Comparison of ENCODE assay signal across 8 cellular contexts in genomic region chr4:70901607-70901983, GRCh38. TPM values are rescaled to one million over a fixed set of nuclear protein-coding genes. Genes with fewer than 3 reads are reported as not detected.
A peak's percentile ranks its signal among the peaks of the same experiment; 100 is the strongest.
DNase-seq lines count a peak whose midpoint lies in the region; ATAC-seq, FAIRE-seq and TF ChIP-seq lines count a peak whose summit lies in the region.

No MANE protein-coding gene starts in this region.

- 0 out of 2 replicates have a peak, but pooled peaks cover 4% of the 10 kb centered on the region for H3K9me1 ChIP-seq in IMR-90 (ENCODE audit: insufficient read depth, low read length)

- H3K23ac ChIP-seq in IMR-90 (ENCODE audit: low read depth, low read length) = peak overlapping the region; percentile 92

- peaks cover 0 to 2% (median 0%) of the 10 kb centered on the region in 7 donors for H3K9me3 Mint-ChIP-seq in CD4-positive, CD25-positive, alpha-beta regulatory T cell
- no peaks in the 10 kb centered on the region for H3K9me3 Mint-ChIP-seq in naive B cell

- H3K4me1 Mint-ChIP-seq in CD4-positive, CD25-positive, alpha-beta regulatory T cell = peaks cover 27 to 37% (median 33%) of the 10 kb centered on the region in 4 donors
- peaks cover 20 to 44% (median 28%) of the 10 kb centered on the region in 3 donors for H3K4me1 Mint-ChIP-seq in naive B cell

- peak in 1 of 3 donors; percentile 4 for DNase-seq in CD4-positive, CD25-positive, alpha-beta regulatory T cell
- DNase-seq in IMR-90 (no peak), cerebellar cortex (ENCODE audit: low spot score) (peak; percentile 52), naive B cell (no peak), nucleus accumbens (lab: John Stamatoyannopoulos, UW) (no peak), GM19239 (ENCODE audit: insufficient read length, low spot score) (no peak)
- no peak for DNase-seq in stimulated activated CD4-positive, alpha-beta T cell treated with anti-CD3 and anti-CD28 coated beads, Interleukin-15, amount 100 ng/mL, for 24 hours

- H3K27me3 ChIP-seq in CD4-positive, CD25-positive, alpha-beta regulatory T cell (ENCODE audit: control insufficient read depth, insufficient read depth, low read length) = no peaks in the 10 kb centered on the region
- H3K27me3 ChIP-seq in IMR-90 (ENCODE audit: control insufficient read depth, insufficient read depth, low read length) = no peaks in the 10 kb centered on the region

- H3K4ac ChIP-seq in IMR-90 (ENCODE audit: low read depth, low read length) = peak overlapping the region; percentile 94

- no peak for TF ChIP-seq CTCF in IMR-90 (conservative IDR thresholded peaks at IDR 0.05; ENCODE audit: low read depth, low read length)

- peak overlapping the region; percentile 81 for H4K91ac ChIP-seq in IMR-90 (ENCODE audit: insufficient read depth, low read depth, low read length)

- peak overlapping the region; percentile 95 to 97 for H4K8ac ChIP-seq in IMR-90 (ENCODE audit: low read depth in 2 of 2, low read length in 2 of 2)

- peak overlapping the region; percentile 90 for H2BK5ac ChIP-seq in IMR-90 (ENCODE audit: low read depth, low read length, poor library complexity, severe bottlenecking)

- CTCF ChIA-PET in IMR-90 (lab: Yijun Ruan, JAX) = interaction anchor here (0.5 to 1.0 kb wide), 2 partner anchors 106 to 1493 kb away, joined by 3 to 4 read pairs; no protein-coding TSS in a partner anchor

- H3K4me3 Mint-ChIP-seq in CD4-positive, CD25-positive, alpha-beta regulatory T cell = peak overlapping the region; percentile 89 to 99 (median 98)
- peak overlapping the region; percentile 96 to 99 (median 98) for H3K4me3 Mint-ChIP-seq in naive B cell

- H2BK20ac ChIP-seq in IMR-90 (ENCODE audit: low read depth, low read length) = peak overlapping the region; percentile 65; the same call in 1 of the 2 replicates

- H3K4me1 ChIP-seq in CD4-positive, CD25-positive, alpha-beta regulatory T cell (ENCODE audit: control insufficient read depth, insufficient read depth, low read length, poor library complexity, severe bottlenecking) = peaks cover 19% of the 10 kb centered on the region
- H3K4me1 ChIP-seq in IMR-90 (ENCODE audit: control insufficient read depth, insufficient read depth, low read length) = 0 out of 2 replicates have a peak, but pooled peaks cover 1% of the 10 kb centered on the region

- no peak for TF ChIP-seq POLR2A in IMR-90 (IDR thresholded peaks at IDR 0.05; ENCODE audit: low read depth, low read length)

- TF ChIP-seq RAD21 in IMR-90 (IDR thresholded peaks at IDR 0.05; ENCODE audit: low read length) = no peak

- peak overlapping the region; percentile 94; the same call in 2 of the 3 replicates for H2BK15ac ChIP-seq in IMR-90 (ENCODE audit: low read depth, low read length)

- peak overlapping the region; percentile 86 for H3K4me3 ChIP-seq in CD4-positive, CD25-positive, alpha-beta regulatory T cell (ENCODE audit: low read depth, low read length)
- peak overlapping the region; percentile 83 for H3K4me3 ChIP-seq in IMR-90 (ENCODE audit: insufficient read depth, low read depth, low read length)

- no TSS peak for BruUV-seq in IMR-90 (replicated peaks; lab: Mats Ljungman, UMichigan)

- 27% methylated on average over 3 of the region's 8 CpGs; no CpG with 5 or more reads in 1 of the 2 experiments for WGBS in IMR-90 (ENCODE audit: extremely low coverage in 2 of 2, insufficient read length in 1 of 2), 2 experiments

- H3K9ac ChIP-seq in IMR-90 (ENCODE audit: low read depth, low read length) = peak overlapping the region; percentile 93

- peak overlapping the region; percentile 97 for H3K14ac ChIP-seq in IMR-90 (replicated peaks; ENCODE audit: low read depth, low read length)

- FAIRE-seq in GM19239 (lab: Jason Lieb, UNC) = no peak

- peak overlapping the region; percentile 86 for H3K4me2 ChIP-seq in IMR-90 (ENCODE audit: low read depth, low read length)

- peak overlapping the region; percentile 69 for H2BK120ac ChIP-seq in IMR-90 (ENCODE audit: low read depth, low read length)

- peak overlapping the region; percentile 47 for H3K27ac ChIP-seq in CD4-positive, CD25-positive, alpha-beta regulatory T cell (ENCODE audit: insufficient read depth, low read length, poor library complexity, severe bottlenecking)
- peak overlapping the region; percentile 83 for H3K27ac ChIP-seq in IMR-90 (ENCODE audit: insufficient read depth, low read length)

- H3K27me3 Mint-ChIP-seq in CD4-positive, CD25-positive, alpha-beta regulatory T cell = no peaks in the 10 kb centered on the region
- H3K27me3 Mint-ChIP-seq in naive B cell = no peaks in the 10 kb centered on the region

- no peaks in the 10 kb centered on the region for H3K36me3 ChIP-seq in CD4-positive, CD25-positive, alpha-beta regulatory T cell (ENCODE audit: control insufficient read depth, insufficient read depth, low read length)
- H3K36me3 ChIP-seq in IMR-90 (ENCODE audit: control insufficient read depth, insufficient read depth, low read length) = peaks cover 12% of the 10 kb centered on the region

- H4K20me1 ChIP-seq in IMR-90 (ENCODE audit: insufficient read depth, low read length) = peaks cover 24% of the 10 kb centered on the region

- peak overlapping the region; percentile 91 for H2AK5ac ChIP-seq in IMR-90 (ENCODE audit: low read depth, low read length)

- H3K27ac Mint-ChIP-seq in CD4-positive, CD25-positive, alpha-beta regulatory T cell = peak overlapping the region; percentile 14 to 93 (median 88)
- H3K27ac Mint-ChIP-seq in naive B cell = peak overlapping the region in 5 of 6 donors; percentile 53 to 95 (median 83)

- H3K18ac ChIP-seq in IMR-90 (ENCODE audit: low read depth, low read length) = peak overlapping the region; percentile 63

- H3K36me3 Mint-ChIP-seq in CD4-positive, CD25-positive, alpha-beta regulatory T cell = peaks cover 13% of the 10 kb centered on the region
- H3K36me3 Mint-ChIP-seq in naive B cell = no peaks in the 10 kb centered on the region

- dilution Hi-C loops in IMR-90 (cut with HindIII; ENCODE audit: low sequenced_read_pairs, unreplicated experiment) = no loop called here

- no peak for ATAC-seq in CD4-positive, CD25-positive, alpha-beta regulatory T cell (ENCODE audit: low read depth in 2 of 2)
- ATAC-seq in IMR-90 (ENCODE audit: low read depth) = no peak
- ATAC-seq in naive B cell (ENCODE audit: low read depth in 2 of 2) = peak in 1 of 2 donors; percentile 4
- no peak for ATAC-seq in HG02852 (IDR thresholded peaks at IDR 0.05; ENCODE audit: unreplicated experiment)

- H2AFZ ChIP-seq in IMR-90 (replicated peaks; ENCODE audit: low read length, poor library complexity) = peak overlapping the region; percentile 99

- POLR2A ChIA-PET in IMR-90 (lab: Charles Lee; ENCODE audit: unreplicated experiment) = no interaction called here

- peaks cover 15 to 37% of the 10 kb centered on the region in 2 experiments for H3K79me1 ChIP-seq in IMR-90 (ENCODE audit: low read depth in 1 of 2, low read length in 2 of 2)

- intact Hi-C loops in IMR-90 (cut with micrococcal nuclease) = loop anchor here (5.0 kb wide), 3 partner anchors 56 to 214 kb away; partner anchors contain the start of genes DCK and UTP3

- H2AK9ac ChIP-seq in IMR-90 (replicated peaks; ENCODE audit: low read depth, low read length, poor library complexity) = peak overlapping the region; percentile 93

- in situ Hi-C loops in IMR-90 (cut with MboI; ENCODE audit: low sequenced_read_pairs) = no loop called here

- H3K56ac ChIP-seq in IMR-90 (ENCODE audit: extremely low read depth, insufficient read depth, low read length) = peak overlapping the region; percentile 84; the same call in 1 of the 2 replicates

- H3K9me3 ChIP-seq in CD4-positive, CD25-positive, alpha-beta regulatory T cell (ENCODE audit: control insufficient read depth in 2 of 2, low read length in 2 of 2) = no peaks in the 10 kb centered on the region
- no peaks in the 10 kb centered on the region for H3K9me3 ChIP-seq in IMR-90 (ENCODE audit: control insufficient read depth, insufficient read depth, low read length)

- peak overlapping the region; percentile 66 for H4K5ac ChIP-seq in IMR-90 (ENCODE audit: low read depth, low read length)

TF ChIP-seq in IMR-90, 13 proteins besides CTCF, POLR2A, EP300 and RAD21 (continues in another document):
- TF ChIP-seq CEBPB (IDR thresholded peaks at IDR 0.05; ENCODE audit: low read depth, low read length) (no peak), RCOR1 (IDR thresholded peaks at IDR 0.05; ENCODE audit: insufficient replicate concordance, low read length) (no peak), NFE2L2 (IDR thresholded peaks at IDR 0.05; ENCODE audit: low read depth, low read length) (no peak), BHLHE40 (IDR thresholded peaks at IDR 0.05; ENCODE audit: low read depth, low read length) (no peak), SMC3 (IDR thresholded peaks at IDR 0.05; ENCODE audit: low read depth, low read length) (no peak), CHD1 (IDR thresholded peaks at IDR 0.05; ENCODE audit: low read depth, low read length) (no peak), MAZ (IDR thresholded peaks at IDR 0.05; ENCODE audit: borderline replicate concordance, low read depth, low read length) (no peak), FOS (IDR thresholded peaks at IDR 0.05; ENCODE audit: low read depth, low read length) (no peak), MAFK (IDR thresholded peaks at IDR 0.05; ENCODE audit: low read depth, low read length) (no peak), RFX5 (IDR thresholded peaks at IDR 0.05; ENCODE audit: low read depth, low read length) (no peak), MXI1 (IDR thresholded peaks at IDR 0.05; ENCODE audit: borderline replicate concordance, low read depth, low read length) (no peak)
- TF ChIP-seq, protein P1, sequence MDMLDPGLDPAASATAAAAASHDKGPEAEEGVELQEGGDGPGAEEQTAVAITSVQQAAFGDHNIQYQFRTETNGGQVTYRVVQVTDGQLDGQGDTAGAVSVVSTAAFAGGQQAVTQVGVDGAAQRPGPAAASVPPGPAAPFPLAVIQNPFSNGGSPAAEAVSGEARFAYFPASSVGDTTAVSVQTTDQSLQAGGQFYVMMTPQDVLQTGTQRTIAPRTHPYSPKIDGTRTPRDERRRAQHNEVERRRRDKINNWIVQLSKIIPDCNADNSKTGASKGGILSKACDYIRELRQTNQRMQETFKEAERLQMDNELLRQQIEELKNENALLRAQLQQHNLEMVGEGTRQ (IDR thresholded peaks at IDR 0.05; ENCODE audit: low read depth, low read length) = no peak

RNA-seq across cellular contexts. Expression of gene MOB1B, which starts 0.6 kb away (rescaled TPM):
- 17.7 TPM for total RNA-seq in CD4-positive, CD25-positive, alpha-beta regulatory T cell
- polyA plus RNA-seq in CD4-positive, CD25-positive, alpha-beta regulatory T cell = 1 to 10 TPM in 3 of 4 donors, under 1 TPM in 1; 0.96 to 2.0 (median 1.2) TPM
- 5.7 and 15.0 TPM in 2 replicates for total RNA-seq in IMR-90 (2012; rRNA removed)
- 5.2 and 6.8 TPM in 2 replicates for polyA plus RNA-seq in IMR-90 (2012; rRNA removed)
- 1.9 and 3.3 TPM in 2 replicates for polyA plus RNA-seq in IMR-90 (2012; cell fraction: cytosol; rRNA removed)
- 4.0 and 8.4 TPM in 2 replicates for polyA plus RNA-seq in IMR-90 (2012; cell fraction: nucleus; rRNA removed; ENCODE audit: low replicate concordance)
- 1 to 10 TPM in 4 of 6 donors, under 1 TPM in 2; 0.91 to 2.1 (median 1.2) TPM for polyA plus RNA-seq in naive B cell (ENCODE audit: low read depth in 6 of 6)
